In the genomic region with DNA sequence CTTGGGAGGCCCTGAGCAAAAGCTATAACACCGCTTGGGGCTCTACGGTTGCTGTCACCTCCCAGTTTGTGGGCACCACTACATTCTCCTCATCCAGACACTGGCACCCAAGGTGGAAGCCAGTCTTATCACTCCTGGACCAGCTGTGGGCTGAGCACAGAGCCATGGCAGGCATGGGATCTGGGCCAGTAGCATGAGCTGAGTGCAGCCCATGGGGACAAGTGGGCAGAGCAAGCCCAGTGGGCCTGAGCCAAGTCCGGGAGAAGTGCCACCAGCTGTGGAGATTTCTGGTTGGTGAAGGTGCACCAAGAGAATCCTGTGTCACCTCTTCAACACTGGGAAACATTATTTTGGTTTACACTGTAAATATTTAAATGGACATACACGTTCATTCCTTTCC, we compare ENCODE assay signal across 32 cellular contexts.
"Had no signal": no experiment of that assay in that cellular context is flagged by ENCODE, and none has a peak within 500 bp of the region (broad histone marks: within the 10 kb centered on the region; RNA-seq: fewer than 3 reads in every experiment).

No MANE protein-coding gene starts in this region.

- H3K36me3 ChIP-seq: brain microvascular endothelial cell, colonic mucosa, esophagus squamous epithelium, gastroesophageal sphincter, WERI-Rb-1 had no signal

- FAIRE-seq: astrocyte, bronchial epithelial cell, endometrium, endothelial cell of umbilical vein had no signal

- H3K4me3 Mint-ChIP-seq: activated B cell treated with CpG ODN at 0.5 μM for 24 hours; activated CD8-positive, alpha-beta T cell treated with anti-CD3 and anti-CD28 coated beads for 36 hours; activated naive CD4-positive, alpha-beta T cell treated with anti-CD3 and anti-CD28 coated beads, Interleukin-2, amount 10 ng/mL, durations not matched to agents 7 days and 5 days; activated naive CD8-positive, alpha-beta T cell; activated T-cell treated with anti-CD3 and anti-CD28 coated beads, Interleukin-2, amount 50 U/mL, for 4 hours; activated T-helper 17 cell treated with anti-CD3 and anti-CD28 coated beads, Interleukin-2, amount 50 U/mL, for 72 hours; T-helper 17 cell; T-helper 2 cell treated with Interferon-gamma antibody and Interleukin-4, amounts not matched to agents 5 μg/mL and 100 μg/mL, for 36 hours had no signal

- H3K4me1 ChIP-seq: colonic mucosa, esophagus squamous epithelium, gastroesophageal sphincter had no signal

- H3K27me3 Mint-ChIP-seq: activated B cell treated with CpG ODN at 0.5 μM for 24 hours; activated CD8-positive, alpha-beta T cell treated with anti-CD3 and anti-CD28 coated beads for 36 hours; activated naive CD4-positive, alpha-beta T cell treated with anti-CD3 and anti-CD28 coated beads, Interleukin-2, amount 10 ng/mL, durations not matched to agents 7 days and 5 days; activated naive CD8-positive, alpha-beta T cell; activated T-helper 17 cell treated with anti-CD3 and anti-CD28 coated beads, Interleukin-2, amount 50 U/mL, for 72 hours; T-helper 17 cell had no signal

- H3K4me1 Mint-ChIP-seq: activated B cell treated with CpG ODN at 0.5 μM for 24 hours; activated naive CD4-positive, alpha-beta T cell treated with anti-CD3 and anti-CD28 coated beads, Interleukin-2, amount 10 ng/mL, durations not matched to agents 7 days and 5 days; activated T-helper 17 cell treated with anti-CD3 and anti-CD28 coated beads, Interleukin-2, amount 50 U/mL, for 72 hours; T-helper 17 cell had no signal

- H3K36me3 Mint-ChIP-seq: activated naive CD4-positive, alpha-beta T cell treated with anti-CD3 and anti-CD28 coated beads, Interleukin-2, amount 10 ng/mL, durations not matched to agents 7 days and 5 days; activated naive CD8-positive, alpha-beta T cell had no signal

- H3K27me3 ChIP-seq: brain microvascular endothelial cell, colonic mucosa, esophagus squamous epithelium, gastroesophageal sphincter had no signal

- DNase-seq: activated B cell treated with CpG ODN at 0.5 μM for 24 hours; activated CD4-positive, alpha-beta T cell treated with anti-CD3 and anti-CD28 coated beads for 48 hours; activated CD4-positive, alpha-beta T cell treated with anti-CD3 and anti-CD28 coated beads, Interleukin-2, amount 50 U/mL, for 1 hour; activated CD4-positive, alpha-beta T cell treated with anti-CD3 and anti-CD28 coated beads, Interleukin-2, amount 50 U/mL, for 48 hours; activated CD8-positive, alpha-beta memory T cell treated with anti-CD3 and anti-CD28 coated beads for 24 hours; activated CD8-positive, alpha-beta T cell treated with anti-CD3 and anti-CD28 coated beads for 36 hours; activated gamma-delta T cell; activated naive CD4-positive, alpha-beta T cell; activated naive CD4-positive, alpha-beta T cell treated with anti-CD3 and anti-CD28 coated beads, Interleukin-2, amount 10 ng/mL, durations not matched to agents 7 days and 5 days; activated T-cell treated with anti-CD3 and anti-CD28 coated beads, Interleukin-2, amount 50 U/mL, for 4 hours; amniotic stem cell; anterior cingulate cortex; brain microvascular endothelial cell; caudate nucleus; colonic mucosa; effector CD8-positive, alpha-beta T cell; esophagus squamous epithelium; foreskin melanocyte; T-helper 1 cell; T-helper 17 cell; T1000; WERI-Rb-1 had no signal

- H3K27ac ChIP-seq: brain microvascular endothelial cell, colonic mucosa, epithelial cell of prostate, esophagus squamous epithelium, gastroesophageal sphincter, WERI-Rb-1 had no signal

- H3K27ac Mint-ChIP-seq: activated B cell treated with CpG ODN at 0.5 μM for 24 hours; activated CD8-positive, alpha-beta T cell treated with anti-CD3 and anti-CD28 coated beads for 36 hours; activated naive CD4-positive, alpha-beta T cell treated with anti-CD3 and anti-CD28 coated beads, Interleukin-2, amount 10 ng/mL, durations not matched to agents 7 days and 5 days; activated naive CD8-positive, alpha-beta T cell; activated T-helper 17 cell treated with anti-CD3 and anti-CD28 coated beads, Interleukin-2, amount 50 U/mL, for 72 hours; T-helper 17 cell; T-helper 2 cell treated with Interferon-gamma antibody and Interleukin-4, amounts not matched to agents 5 μg/mL and 100 μg/mL, for 36 hours had no signal

- ATAC-seq: activated CD4-positive, CD25-positive, alpha-beta regulatory T cell treated with anti-CD3 and anti-CD28 coated beads, Interleukin-2, amount 50 U/mL, for 24 hours; activated CD8-positive, alpha-beta T cell treated with anti-CD3 and anti-CD28 coated beads for 36 hours; activated T-helper 17 cell treated with anti-CD3 and anti-CD28 coated beads, Interleukin-2, amount 50 U/mL, for 72 hours; gastroesophageal sphincter; T-helper 17 cell had no signal

- H3K9me3 ChIP-seq: colonic mucosa, esophagus squamous epithelium had no signal

- H3K4me3 ChIP-seq: colonic mucosa, esophagus squamous epithelium, gastroesophageal sphincter had no signal
